Comparison of ENCODE assay signal across 13 cellular contexts in genomic region chr1:70358921-70359564, GRCh38. TPM values are rescaled to one million over a fixed set of nuclear protein-coding genes. Genes with fewer than 3 reads are reported as not detected.
A peak's percentile ranks its signal among the peaks of the same experiment; 100 is the strongest.
DNase-seq lines count a peak whose midpoint lies in the region; ATAC-seq and TF ChIP-seq lines count a peak whose summit lies in the region.
"Had no signal": no experiment of that assay in that cellular context is flagged by ENCODE, and none has a peak within 500 bp of the region (broad histone marks: within the 10 kb centered on the region; RNA-seq: fewer than 3 reads in every experiment).

No MANE protein-coding gene starts in this region.

- TF ChIP-seq EP300 in esophagus muscularis mucosa (IDR thresholded peaks at IDR 0.05), result no peak

- H3K4me1 ChIP-seq in esophagus muscularis mucosa, result peaks cover 0 to 16% (median 12%) of the 10 kb centered on the region in 4 donors

- no peaks in the 10 kb centered on the region for H3K27me3 ChIP-seq in esophagus muscularis mucosa
- no peaks in the 10 kb centered on the region for H3K27me3 ChIP-seq in WERI-Rb-1 (ENCODE audit: insufficient read depth, low read depth, severe bottlenecking)
- H3K27me3 ChIP-seq: SJSA1 had no signal

- ATAC-seq in GM18517 (IDR thresholded peaks at IDR 0.05; ENCODE audit: unreplicated experiment) (peak; percentile 49), GM21717 (IDR thresholded peaks at IDR 0.05; ENCODE audit: unreplicated experiment) (peak; percentile 41), HG03354 (IDR thresholded peaks at IDR 0.05; ENCODE audit: poor library complexity, severe bottlenecking, unreplicated experiment) (peak; percentile 40), SK-N-SH treated with all-trans-retinoic acid at 6 μM for 48 hours (no peak)
- ATAC-seq in activated CD8-positive, alpha-beta memory T cell treated with anti-CD3 and anti-CD28 coated beads, Interleukin-2, amount 10 ng/mL, durations not matched to agents 7 days and 5 days, result no peak
- ATAC-seq: left ventricle myocardium superior had no signal

- H3K4me3 ChIP-seq in esophagus muscularis mucosa (no peak overlapping the region), WERI-Rb-1 (ENCODE audit: low read depth, low read length) (no peak overlapping the region)
- H3K4me3 ChIP-seq: SJSA1 had no signal

- H3K9me3 Mint-ChIP-seq in activated CD8-positive, alpha-beta memory T cell treated with anti-CD3 and anti-CD28 coated beads, Interleukin-2, amount 10 ng/mL, durations not matched to agents 7 days and 5 days (ENCODE audit: low read depth), result no peaks in the 10 kb centered on the region

- no peak overlapping the region for H3K27ac Mint-ChIP-seq in activated CD8-positive, alpha-beta memory T cell treated with anti-CD3 and anti-CD28 coated beads, Interleukin-2, amount 10 ng/mL, durations not matched to agents 7 days and 5 days

- H3K4me3 Mint-ChIP-seq in activated CD8-positive, alpha-beta memory T cell treated with anti-CD3 and anti-CD28 coated beads, Interleukin-2, amount 10 ng/mL, durations not matched to agents 7 days and 5 days, result no peak overlapping the region

- DNase-seq in esophagus muscularis mucosa (ENCODE audit: extremely low spot score) (peak; percentile 10), WERI-Rb-1 (no peak), cardiac septum (ENCODE audit: low spot score) (no peak)
- no peak for DNase-seq in activated CD8-positive, alpha-beta memory T cell treated with anti-CD3 and anti-CD28 coated beads, Interleukin-2, amount 10 ng/mL, durations not matched to agents 7 days and 5 days
- DNase-seq: aorta, KG1, left ventricle myocardium superior, NCI-H345 had no signal

- CTCF ChIA-PET in activated CD8-positive, alpha-beta memory T cell treated with anti-CD3 and anti-CD28 coated beads, Interleukin-2, amount 10 ng/mL, durations not matched to agents 7 days and 5 days (lab: Charles Lee), result no interaction called here

- intact Hi-C loops in esophagus muscularis mucosa (cut with DNase I), result no loop called here
- intact Hi-C loops in cardiac septum (cut with DNase I), result loop anchor here (10.0 kb wide), 1 partner anchor 134 kb away; the partner anchor contains the start of gene SRSF11

- H3K27me3 Mint-ChIP-seq in activated CD8-positive, alpha-beta memory T cell treated with anti-CD3 and anti-CD28 coated beads, Interleukin-2, amount 10 ng/mL, durations not matched to agents 7 days and 5 days, result no peaks in the 10 kb centered on the region

- TF ChIP-seq POLR2A in esophagus muscularis mucosa (IDR thresholded peaks at IDR 0.05; ENCODE audit: low read depth), result no peak

- peaks cover 27% of the 10 kb centered on the region for H3K4me1 Mint-ChIP-seq in activated CD8-positive, alpha-beta memory T cell treated with anti-CD3 and anti-CD28 coated beads, Interleukin-2, amount 10 ng/mL, durations not matched to agents 7 days and 5 days

- 89% methylated on average over 7 of the region's 7 CpGs for WGBS in esophagus muscularis mucosa

- no peak for TF ChIP-seq CTCF in esophagus muscularis mucosa (IDR thresholded peaks at IDR 0.05)
- no peak for TF ChIP-seq CTCF in WERI-Rb-1 (IDR thresholded peaks at IDR 0.05; ENCODE audit: low read depth, low read length)

- H3K36me3 ChIP-seq in esophagus muscularis mucosa (no peaks in the 10 kb centered on the region), WERI-Rb-1 (peaks cover 8% of the 10 kb centered on the region)

- H3K36me3 Mint-ChIP-seq in activated CD8-positive, alpha-beta memory T cell treated with anti-CD3 and anti-CD28 coated beads, Interleukin-2, amount 10 ng/mL, durations not matched to agents 7 days and 5 days, result peaks cover 8% of the 10 kb centered on the region

- H3K9me3 ChIP-seq in esophagus muscularis mucosa, result no peaks in the 10 kb centered on the region
- H3K9me3 ChIP-seq in WERI-Rb-1 (ENCODE audit: severe bottlenecking), result no peaks in the 10 kb centered on the region
- H3K9me3 ChIP-seq: SJSA1 had no signal

- H3K27ac ChIP-seq in esophagus muscularis mucosa (replicated peaks in 1 of 4) (no peak overlapping the region), WERI-Rb-1 (no peak overlapping the region)
- H3K27ac ChIP-seq: SJSA1 had no signal

TF ChIP-seq in SK-N-SH treated with all-trans-retinoic acid at 6 μM for 48 hours, 23 proteins besides CTCF, POLR2A, EP300 and RAD21:
- TF ChIP-seq ISL1 (CRISPR knock-in tag; IDR thresholded peaks at IDR 0.05), result no peak
- TF ChIP-seq POU6F1 (CRISPR knock-in tag; IDR thresholded peaks at IDR 0.05; ENCODE audit: borderline replicate concordance, low read depth), result no peak
- no peak for TF ChIP-seq SNAI2 (CRISPR knock-in tag; IDR thresholded peaks at IDR 0.05)
- no peak for TF ChIP-seq PPARA (CRISPR knock-in tag; IDR thresholded peaks at IDR 0.05; ENCODE audit: borderline replicate concordance)
- TF ChIP-seq ZNF565 (CRISPR knock-in tag; conservative IDR thresholded peaks at IDR 0.05; ENCODE audit: low read depth), result no peak
- no peak for TF ChIP-seq TCF4 (CRISPR knock-in tag; IDR thresholded peaks at IDR 0.05; ENCODE audit: borderline replicate concordance)
- no peak for TF ChIP-seq PATZ1 (CRISPR knock-in tag; IDR thresholded peaks at IDR 0.05; ENCODE audit: borderline replicate concordance)
- no peak for TF ChIP-seq RARB (CRISPR knock-in tag; IDR thresholded peaks at IDR 0.05)
- TF ChIP-seq BACH2 (CRISPR knock-in tag; IDR thresholded peaks at IDR 0.05; ENCODE audit: borderline replicate concordance), result no peak
- no peak for TF ChIP-seq CREB5 (CRISPR knock-in tag; IDR thresholded peaks at IDR 0.05; ENCODE audit: low read depth)
- no peak for TF ChIP-seq ZNF70 (CRISPR knock-in tag; IDR thresholded peaks at IDR 0.05)
- no peak for TF ChIP-seq OSR1 (CRISPR knock-in tag; IDR thresholded peaks at IDR 0.05)
- TF ChIP-seq ZFP30 (CRISPR knock-in tag; IDR thresholded peaks at IDR 0.05), result no peak
- no peak for TF ChIP-seq CSDC2 (CRISPR knock-in tag; IDR thresholded peaks at IDR 0.05)
- TF ChIP-seq TOX (CRISPR knock-in tag; IDR thresholded peaks at IDR 0.05; ENCODE audit: borderline replicate concordance), result no peak

RNA-seq across cellular contexts. Expression of gene ANKRD13C, which starts 4.5 kb away (rescaled TPM):
- total RNA-seq in esophagus muscularis mucosa, result 10 to 100 TPM; 23.0 to 30.2 (median 26.5) TPM
- total RNA-seq in cardiac septum, result 11.8 TPM
- total RNA-seq in activated CD8-positive, alpha-beta memory T cell treated with anti-CD3 and anti-CD28 coated beads, Interleukin-2, amount 10 ng/mL, durations not matched to agents 7 days and 5 days, result 10 to 100 TPM; 24.7 to 26.2 TPM

RNA-seq across cellular contexts. Expression of gene CTH, which starts 52.0 kb away (rescaled TPM):
- total RNA-seq in esophagus muscularis mucosa, result 1 to 10 TPM; 1.1 to 5.0 (median 3.8) TPM
- total RNA-seq in cardiac septum, result 0.43 TPM
- 10 to 100 TPM in 1 of 2 experiments, 1 to 10 TPM in 1; 9.1 to 13.1 TPM for total RNA-seq in activated CD8-positive, alpha-beta memory T cell treated with anti-CD3 and anti-CD28 coated beads, Interleukin-2, amount 10 ng/mL, durations not matched to agents 7 days and 5 days

Comparison
In these comparisons a context has a peak if more than half of its experiments do, and no peak if none do; other contexts are left out.
1. ATAC-seq: peak in GM18517 (single experiment), GM21717 (single experiment) and HG03354 (single experiment); none in SK-N-SH treated with all-trans-retinoic acid at 6 μM for 48 hours (single experiment) and activated CD8-positive, alpha-beta memory T cell treated with anti-CD3 and anti-CD28 coated beads, Interleukin-2, amount 10 ng/mL, durations not matched to agents 7 days and 5 days (single experiment).